In the genomic region with DNA sequence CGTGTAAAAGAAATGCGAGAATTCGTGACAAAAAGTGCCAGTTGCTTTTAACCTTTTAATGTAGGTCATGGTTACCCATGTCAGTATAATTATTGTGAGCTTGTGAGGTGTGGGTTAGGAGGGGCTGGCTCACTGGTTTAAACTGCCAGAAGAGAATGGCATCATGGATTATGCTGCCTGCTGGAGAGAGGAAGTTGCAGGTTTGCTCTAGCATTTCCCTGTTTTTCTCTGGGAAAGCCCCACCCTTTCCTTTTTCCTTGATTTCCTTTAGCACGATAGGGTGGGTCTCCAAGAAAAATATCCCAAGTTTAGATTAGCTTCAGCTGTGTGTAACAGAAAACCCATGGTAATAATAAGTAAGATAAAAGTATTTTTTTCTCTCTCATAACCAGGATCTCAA, we compare ENCODE assay signal across 24 cellular contexts. TPM values are rescaled to one million over a fixed set of nuclear protein-coding genes. Genes with fewer than 3 reads are reported as not detected.
A peak's percentile ranks its signal among the peaks of the same experiment; 100 is the strongest.
DNase-seq lines count a peak whose midpoint lies in the region; ATAC-seq, FAIRE-seq and TF ChIP-seq lines count a peak whose summit lies in the region.
"Had no signal": no experiment of that assay in that cellular context is flagged by ENCODE, and none has a peak within 500 bp of the region (broad histone marks: within the 10 kb centered on the region; RNA-seq: fewer than 3 reads in every experiment).

No MANE protein-coding gene starts in this region.

- H2BK15ac ChIP-seq in mesendoderm (replicated peaks; ENCODE audit: low read depth) = no peak overlapping the region

- H3K79me2 ChIP-seq in mesendoderm (ENCODE audit: control insufficient read depth, insufficient read depth, low read length) = no peaks in the 10 kb centered on the region

- no peak overlapping the region for H3K9ac ChIP-seq in mesendoderm (ENCODE audit: low read length)
- H3K9ac ChIP-seq: KMS-11 had no signal

- ATAC-seq in left ventricle myocardium superior = peak; percentile 11
- ATAC-seq: GM23338 had no signal

- no peak for TF ChIP-seq CTCF in spleen (IDR thresholded peaks at IDR 0.05 in 8 of 11, conservative IDR thresholded peaks at IDR 0.05 in 3 of 11)

- peak; percentile 67 for DNase-seq in dermis blood vessel endothelial cell
- no peak for DNase-seq in left ventricle myocardium superior
- DNase-seq in mesendoderm = no peak
- DNase-seq in spleen = no peak
- no peak for DNase-seq in DMS153 treated with DMSO at 0.1 percent for 48 hours (lab: John Stamatoyannopoulos, UW; ENCODE audit: unreplicated experiment)
- no peak for DNase-seq in GM12892 (ENCODE audit: insufficient read length)
- no peak for DNase-seq in HuH-7 (ENCODE audit: low spot score)
- DNase-seq: CD4-positive, CD25-positive, alpha-beta regulatory T cell; COR-L47; DMS79 treated with DMSO at 0.1 percent for 48 hours; IMR-90; MV-4-11; NCI-H1694; NCI-H2081; NCI-H2171; NCI-H345; NCI-H524; NCI-H82; SHP77 had no signal

- H3K36me3 ChIP-seq in mesendoderm (ENCODE audit: control insufficient read depth, insufficient read depth, low read length) (no peaks in the 10 kb centered on the region), spleen (no peaks in the 10 kb centered on the region)
- H3K36me3 ChIP-seq: HAP-1 had no signal

- no peak overlapping the region for H3K4ac ChIP-seq in mesendoderm (ENCODE audit: low read depth, low read length)

- WGBS in mesendoderm (ENCODE audit: extremely low coverage, insufficient coverage, low lambda C conversion rate) = no CpG with 5 or more reads among the region's 4 CpGs
- WGBS in spleen, 5 donors = 47 to 65% (median 54%) methylated on average over 4 of the region's 4 CpGs

- no peak overlapping the region for H3K23ac ChIP-seq in mesendoderm (ENCODE audit: low read length)

- H3K4me1 ChIP-seq in mesendoderm (ENCODE audit: control insufficient read depth, low read depth, low read length) (peaks cover 5% of the 10 kb centered on the region), spleen (peaks cover 0 to 44% (median 14%) of the 10 kb centered on the region in 6 donors)
- H3K4me1 ChIP-seq: HAP-1 had no signal

- H2BK120ac ChIP-seq in mesendoderm (ENCODE audit: low read depth, low read length) = peak overlapping the region; percentile 35

- no peak overlapping the region for H2AK5ac ChIP-seq in mesendoderm (ENCODE audit: low read length)

- H3K27ac ChIP-seq in mesendoderm (ENCODE audit: low read depth, low read length) (peak overlapping the region; percentile 74), spleen (peak overlapping the region in 7 of 8 donors; percentile 65 to 84 (median 75))
- H3K27ac ChIP-seq: KMS-11 had no signal

- H3K56ac ChIP-seq in mesendoderm (ENCODE audit: low read length) = no peak overlapping the region

- no peaks in the 10 kb centered on the region for H3K9me3 ChIP-seq in spleen
- H3K9me3 ChIP-seq: HAP-1 had no signal

- H3K27me3 ChIP-seq in mesendoderm (ENCODE audit: insufficient read depth, low read length, poor library complexity) (no peaks in the 10 kb centered on the region), spleen (replicated peaks in 1 of 7) (no peaks in the 10 kb centered on the region)

- no peak overlapping the region for H4K8ac ChIP-seq in mesendoderm (ENCODE audit: low read depth, low read length)

- intact Hi-C loops in left ventricle myocardium superior (cut with micrococcal nuclease) = no loop called here
- intact Hi-C loops in spleen (cut with DNase I; ENCODE audit: low total_unique reads) = no loop called here

- H3K4me2 ChIP-seq in mesendoderm (ENCODE audit: low read length) = no peak overlapping the region
- H3K4me2 ChIP-seq: KMS-11 had no signal

- no peaks in the 10 kb centered on the region for H3K79me1 ChIP-seq in mesendoderm (ENCODE audit: low read length)

- TF ChIP-seq POLR2A in spleen (IDR thresholded peaks at IDR 0.05) (no peak), GM12892 (IDR thresholded peaks at IDR 0.05; ENCODE audit: low read depth, low read length) (no peak)

- peak overlapping the region; percentile 36 for H2BK5ac ChIP-seq in mesendoderm (ENCODE audit: low read length)

- H3K4me3 ChIP-seq in mesendoderm (ENCODE audit: low read length) (no peak overlapping the region), spleen (no peak overlapping the region)
- H3K4me3 ChIP-seq: GM23338, HAP-1 had no signal

- no peak overlapping the region for H4K5ac ChIP-seq in mesendoderm (ENCODE audit: low read length)

- peak overlapping the region; percentile 39 for H3K18ac ChIP-seq in mesendoderm (ENCODE audit: low read length)

- FAIRE-seq in GM12892 (lab: Jason Lieb, UNC) = no peak
- FAIRE-seq: HTR-8/SVneo, RCC 7860 had no signal

RNA-seq across cellular contexts. Expression of a gene that starts 24.7 kb away (rescaled TPM):
- total RNA-seq in dermis blood vessel endothelial cell (62.6 and 89.0 TPM in 2 replicates), left ventricle myocardium superior (580 TPM), spleen (100 to 1,000 TPM in 1 of 7 donors, 10 to 100 TPM in 6; 22.3 to 115 (median 70.2) TPM)
- polyA plus RNA-seq in mesendoderm (2013, experiment 1 of 2) = 7.2 TPM
- polyA plus RNA-seq in mesendoderm (2013, experiment 2 of 2) = 7.0 TPM
- polyA plus RNA-seq in spleen = 10 to 100 TPM in 1 of 3 donors, 1 to 10 TPM in 2; 9.4 to 31.3 (median 9.6) TPM
- 0.93 TPM for polyA plus RNA-seq in GM12892 (2012; ENCODE audit: missing spikeins)

RNA-seq across cellular contexts. Expression of a gene that starts 40.1 kb away (rescaled TPM):
- 9.4 and 21.4 TPM in 2 replicates for total RNA-seq in dermis blood vessel endothelial cell
- 15.3 TPM for total RNA-seq in left ventricle myocardium superior
- polyA plus RNA-seq in mesendoderm (2013, experiment 1 of 2) = 24.0 TPM
- polyA plus RNA-seq in mesendoderm (2013, experiment 2 of 2) = 25.0 TPM
- total RNA-seq in spleen = 10 to 100 TPM; 13.7 to 32.3 (median 18.2) TPM
- polyA plus RNA-seq in spleen = 10 to 100 TPM in 2 of 3 donors, 1 to 10 TPM in 1; 8.9 to 11.5 (median 10.7) TPM
- 15.8 TPM for polyA plus RNA-seq in GM12892 (2012; ENCODE audit: missing spikeins)
